16 cellular contexts compared by ENCODE assay signal in genomic region chr7:157670490-157671357, GRCh38.
DNase-seq lines count a peak whose midpoint lies in the region; ATAC-seq and TF ChIP-seq lines count a peak whose summit lies in the region.
"Had no signal": no experiment of that assay in that cellular context is flagged by ENCODE, and none has a peak within 500 bp of the region (broad histone marks: within the 10 kb centered on the region; RNA-seq: fewer than 3 reads in every experiment).

No MANE protein-coding gene starts in this region.

- H3K14ac ChIP-seq in neuronal stem cell (ENCODE audit: low read length), result no peak overlapping the region

- peaks cover 0 to 2% (median 0%) of the 10 kb centered on the region in 3 experiments for H3K27me3 ChIP-seq in neuronal stem cell (ENCODE audit: control insufficient read depth in 3 of 3, insufficient read depth in 3 of 3, low read depth in 1 of 3, low read length in 3 of 3)
- H3K27me3 ChIP-seq: SJSA1 had no signal

- H3K27ac ChIP-seq in HEK293 (ENCODE audit: extremely low read depth, low read depth, low read length) (no peak overlapping the region), neuronal stem cell (replicated peaks; ENCODE audit: low read length) (peak overlapping the region; percentile 90)
- H3K27ac ChIP-seq: adrenal gland, SJSA1 had no signal

- H2BK12ac ChIP-seq in neuronal stem cell (ENCODE audit: low read length), result no peak overlapping the region

- no peak overlapping the region for H3K23ac ChIP-seq in neuronal stem cell (ENCODE audit: low read depth, low read length, poor library complexity)

- no peak overlapping the region for H3K4ac ChIP-seq in neuronal stem cell (ENCODE audit: low read length)

- CTCF ChIA-PET in HEK293 (lab: Yijun Ruan, JAX), result no interaction called here

- H2BK120ac ChIP-seq in neuronal stem cell (ENCODE audit: low read depth, low read length), result peak overlapping the region; percentile 74

- H4K91ac ChIP-seq in neuronal stem cell (ENCODE audit: low read depth, low read length, poor library complexity), result no peak overlapping the region

- H3K9me3 ChIP-seq in HEK293 (ENCODE audit: control insufficient read depth, insufficient read depth, low read depth, low read length) (no peaks in the 10 kb centered on the region), neuronal stem cell (replicated peaks in 1 of 2; ENCODE audit: control insufficient read depth in 2 of 2, insufficient read depth in 1 of 2, low read depth in 1 of 2, low read length in 2 of 2) (no peaks in the 10 kb centered on the region)
- H3K9me3 ChIP-seq: adrenal gland had no signal

- H2BK5ac ChIP-seq in neuronal stem cell (ENCODE audit: low read length), result no peak overlapping the region

- H3K4me1 ChIP-seq in HEK293 (ENCODE audit: control insufficient read depth, insufficient read depth, low read length) (no peaks in the 10 kb centered on the region), neuronal stem cell (ENCODE audit: control insufficient read depth in 2 of 2, insufficient read depth in 1 of 2, low read depth in 1 of 2, low read length in 2 of 2) (peaks cover 33 to 43% of the 10 kb centered on the region in 2 donors)
- H3K4me1 ChIP-seq: adrenal gland had no signal

- no peak overlapping the region for H4K8ac ChIP-seq in neuronal stem cell (ENCODE audit: low read depth, low read length)

- ATAC-seq in GM18867 (IDR thresholded peaks at IDR 0.05; ENCODE audit: unreplicated experiment), result no peak
- ATAC-seq: GM23338 had no signal

- peak overlapping the region; percentile 87 for H2AK5ac ChIP-seq in neuronal stem cell (ENCODE audit: low read depth, low read length)

- peak overlapping the region; percentile 95 for H3K18ac ChIP-seq in neuronal stem cell (ENCODE audit: low read length)

- POLR2A ChIA-PET in HEK293 (lab: Yijun Ruan, JAX), result no interaction called here

- no peak overlapping the region for H2BK15ac ChIP-seq in neuronal stem cell (ENCODE audit: low read length)

- TF ChIP-seq CTCF in HEK293 (tag by site-specific recombination; IDR thresholded peaks at IDR 0.05), result no peak

- H2AFZ ChIP-seq in neuronal stem cell (ENCODE audit: low read length), result no peak overlapping the region
- H2AFZ ChIP-seq: GM23338 had no signal

- WGBS in neuronal stem cell (ENCODE audit: extremely low coverage in 2 of 2, insufficient read length in 2 of 2, insufficient replicate concordance in 1 of 2), 2 donors, result no CpG with 5 or more reads among the region's 22 CpGs

- DNase-seq in COLO829 (ENCODE audit: low spot score) (peak; percentile 11), SW480 (ENCODE audit: low spot score) (peak; percentile 44), neuronal stem cell (ENCODE audit: low spot score) (peak; percentile 44), foreskin melanocyte (no peak), SIG-M5 (lab: John Stamatoyannopoulos, UW) (no peak)
- DNase-seq: CD4-positive, alpha-beta memory T cell; mammary epithelial cell; NCI-H1048; NCI-H2171 treated with DMSO at 0.1 percent for 48 hours; stimulated activated CD4-positive, alpha-beta T cell treated with anti-CD3 and anti-CD28 coated beads, Interleukin-1b, Interleukin-23, amount 100 ng/mL, for 48 hours; substantia nigra had no signal

- H3K4me2 ChIP-seq in neuronal stem cell (ENCODE audit: insufficient read depth, low read length, poor library complexity, severe bottlenecking), result peak overlapping the region; percentile 31
- H3K4me2 ChIP-seq: GM23338 had no signal

- H3K4me3 ChIP-seq in HEK293 (ENCODE audit: low read depth, low read length) (no peak overlapping the region), neuronal stem cell (ENCODE audit: low read length in 2 of 2) (no peak overlapping the region)
- H3K4me3 ChIP-seq: adrenal gland, GM23338, SJSA1 had no signal

- no peaks in the 10 kb centered on the region for H3K36me3 ChIP-seq in HEK293 (ENCODE audit: control insufficient read depth in 2 of 2, insufficient read depth in 1 of 2, low read length in 2 of 2)
- H3K36me3 ChIP-seq in neuronal stem cell (replicated peaks in 1 of 2; ENCODE audit: control insufficient read depth in 2 of 2, insufficient read depth in 2 of 2, low read length in 2 of 2), result peaks cover 23 to 97% of the 10 kb centered on the region in 2 donors
- H3K36me3 ChIP-seq: adrenal gland, SJSA1 had no signal

- peak overlapping the region; percentile 30 for H3K9ac ChIP-seq in neuronal stem cell (ENCODE audit: low read depth, low read length, poor library complexity)

- H3K79me1 ChIP-seq in neuronal stem cell (ENCODE audit: low read depth, low read length), result peaks cover 16% of the 10 kb centered on the region

TF ChIP-seq in HEK293, 187 proteins besides CTCF, POLR2A, EP300 and RAD21 (continues in another document):
- TF ChIP-seq ZFP3 (tag by site-specific recombination; IDR thresholded peaks at IDR 0.05; ENCODE audit: low read depth) (no peak), ZSCAN18 (tag by site-specific recombination; IDR thresholded peaks at IDR 0.05) (no peak), ZNF792 (tag by site-specific recombination; IDR thresholded peaks at IDR 0.05) (no peak), ZBTB11 (tag by site-specific recombination; conservative IDR thresholded peaks at IDR 0.05; ENCODE audit: low read depth) (no peak), ZBTB48 (tag by site-specific recombination; IDR thresholded peaks at IDR 0.05) (peak; percentile 55; the same call in 1 of the 2 replicates), ZNF518A (tag by site-specific recombination; conservative IDR thresholded peaks at IDR 0.05; ENCODE audit: low read depth) (no peak), ZNF768 (tag by site-specific recombination; IDR thresholded peaks at IDR 0.05) (no peak), ZNF202 (tag by site-specific recombination; IDR thresholded peaks at IDR 0.05; ENCODE audit: borderline replicate concordance) (no peak)

Comparison
In these comparisons a context has a peak if more than half of its experiments do, and no peak if none do; other contexts are left out.
1. DNase-seq: peak in COLO829 (single experiment), SW480 (single experiment) and neuronal stem cell (single experiment); none in foreskin melanocyte (single experiment) and SIG-M5 (single experiment).